11 cellular contexts compared by ENCODE assay signal in the genomic region with DNA sequence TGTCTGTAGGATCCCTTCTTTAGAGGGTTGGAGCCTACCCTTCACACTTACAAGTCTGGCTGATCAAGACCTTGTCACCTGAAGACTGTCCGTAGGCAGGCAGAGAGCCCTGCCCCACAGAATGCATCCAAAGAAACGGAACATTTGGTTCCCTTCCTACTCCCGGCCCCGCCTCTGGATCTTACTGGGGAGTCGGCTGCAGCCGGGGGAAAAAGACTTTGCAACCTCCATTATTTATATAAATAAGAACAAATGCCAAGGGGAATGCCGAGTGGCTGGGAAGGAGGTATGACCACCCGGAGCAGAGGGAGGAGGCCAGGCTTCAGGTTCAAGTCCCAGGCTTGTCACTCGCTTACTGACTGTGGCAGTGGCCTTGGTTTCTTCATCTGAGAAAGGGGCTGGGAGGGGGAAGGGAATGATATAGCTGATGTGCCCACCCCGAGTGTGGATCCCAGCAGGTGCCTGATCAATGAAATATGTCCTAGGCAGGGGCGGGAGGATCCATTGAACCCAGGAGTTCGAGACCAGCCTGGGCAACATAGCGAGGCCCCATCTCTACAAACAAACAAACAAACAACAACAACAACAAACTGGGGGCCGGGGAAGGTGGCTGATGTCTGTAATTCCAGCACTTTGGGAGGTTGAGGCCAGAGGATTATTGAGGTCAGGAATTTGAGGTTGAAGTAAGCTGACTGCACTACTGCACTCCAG. TPM values are rescaled to one million over a fixed set of nuclear protein-coding genes. Genes with fewer than 3 reads are reported as not detected.
DNase-seq lines count a peak whose midpoint lies in the region; ATAC-seq and TF ChIP-seq lines count a peak whose summit lies in the region.
"Had no signal": no experiment of that assay in that cellular context is flagged by ENCODE, and none has a peak within 500 bp of the region (broad histone marks: within the 10 kb centered on the region; RNA-seq: fewer than 3 reads in every experiment).

No MANE protein-coding gene starts in this region.

- TF ChIP-seq POLR2A in heart left ventricle (IDR thresholded peaks at IDR 0.05), result no peak
- peak in 1 of 4 donors; percentile 18 for TF ChIP-seq POLR2A in upper lobe of left lung (IDR thresholded peaks at IDR 0.05)

- H3K4me3 Mint-ChIP-seq in dendritic cell treated with granulocyte-macrophage colony-stimulating factor and Interleukin-4, amounts not matched to agents 40 ng/mL and 50 ng/mL, for 4 days, result no peak overlapping the region
- H3K4me3 Mint-ChIP-seq in naive thymus-derived CD4-positive, alpha-beta T cell, result peak overlapping the region; percentile 20 to 81 (median 68)
- H3K4me3 Mint-ChIP-seq: GM23338 had no signal

- H3K9me3 ChIP-seq in heart left ventricle (no peaks in the 10 kb centered on the region), upper lobe of left lung (no peaks in the 10 kb centered on the region)
- no peaks in the 10 kb centered on the region for H3K9me3 ChIP-seq in naive thymus-derived CD4-positive, alpha-beta T cell (ENCODE audit: control insufficient read depth in 2 of 3, low read length in 3 of 3)

- no peak overlapping the region for H3K4me3 ChIP-seq in heart left ventricle
- no peak overlapping the region for H3K4me3 ChIP-seq in naive thymus-derived CD4-positive, alpha-beta T cell (ENCODE audit: low read length)
- H3K4me3 ChIP-seq in upper lobe of left lung, result peak overlapping the region in 1 of 4 donors; percentile 2
- H3K4me3 ChIP-seq: GM23338 had no signal

- H3K27me3 ChIP-seq in heart left ventricle (no peaks in the 10 kb centered on the region), upper lobe of left lung (no peaks in the 10 kb centered on the region)
- H3K27me3 ChIP-seq in naive thymus-derived CD4-positive, alpha-beta T cell (ENCODE audit: control insufficient read depth in 2 of 2, insufficient read depth in 2 of 2, low read length in 2 of 2), result no peaks in the 10 kb centered on the region

- H3K36me3 Mint-ChIP-seq in dendritic cell treated with granulocyte-macrophage colony-stimulating factor and Interleukin-4, amounts not matched to agents 40 ng/mL and 50 ng/mL, for 4 days (ENCODE audit: low read depth), result no peaks in the 10 kb centered on the region
- H3K36me3 Mint-ChIP-seq in naive thymus-derived CD4-positive, alpha-beta T cell, result no peaks in the 10 kb centered on the region

- TF ChIP-seq CTCF in heart left ventricle (IDR thresholded peaks at IDR 0.05) (no peak), upper lobe of left lung (IDR thresholded peaks at IDR 0.05) (no peak)

- peaks cover 0 to 96% (median 60%) of the 10 kb centered on the region in 12 donors for H3K4me1 ChIP-seq in heart left ventricle
- H3K4me1 ChIP-seq in naive thymus-derived CD4-positive, alpha-beta T cell (ENCODE audit: control insufficient read depth in 2 of 2, insufficient read depth in 2 of 2, low read length in 2 of 2), result peaks cover 0 to 4% of the 10 kb centered on the region in 2 donors
- H3K4me1 ChIP-seq in upper lobe of left lung, result peaks cover 74 to 92% (median 89%) of the 10 kb centered on the region in 4 donors

- no peaks in the 10 kb centered on the region for H3K9me3 Mint-ChIP-seq in dendritic cell treated with granulocyte-macrophage colony-stimulating factor and Interleukin-4, amounts not matched to agents 40 ng/mL and 50 ng/mL, for 4 days
- peaks cover 0 to 1% (median 0%) of the 10 kb centered on the region in 11 donors for H3K9me3 Mint-ChIP-seq in naive thymus-derived CD4-positive, alpha-beta T cell
- H3K9me3 Mint-ChIP-seq: GM23338 had no signal

- CTCF ChIA-PET in naive thymus-derived CD4-positive, alpha-beta T cell (lab: Charles Lee), result interaction anchor here (1.0 kb wide), 1 partner anchor 13 kb away, joined by 3 read pairs; no protein-coding TSS in a partner anchor

- POLR2A ChIA-PET in naive thymus-derived CD4-positive, alpha-beta T cell (lab: Charles Lee), result no interaction called here

- peak in 1 of 5 donors; percentile 18 for DNase-seq in heart left ventricle
- DNase-seq in Right ventricle myocardium superior, result no peak
- DNase-seq in naive thymus-derived CD4-positive, alpha-beta T cell, result no peak
- DNase-seq in upper lobe of left lung, result peak in 1 of 2 donors; percentile 36
- DNase-seq in NCI-H2081 treated with DMSO at 0.1 percent for 48 hours (lab: John Stamatoyannopoulos, UW), result no peak
- DNase-seq in caudate nucleus (lab: John Stamatoyannopoulos, UW), result no peak
- DNase-seq in NCI-H2196 treated with DMSO at 0.1 percent for 48 hours (lab: John Stamatoyannopoulos, UW; ENCODE audit: unreplicated experiment), result no peak
- DNase-seq: NCI-H1694 treated with DMSO at 0.1 percent for 48 hours, SIG-M5 had no signal

- 79 to 89% (median 84%) methylated on average over 14 of the region's 14 CpGs for WGBS in heart left ventricle, 4 donors
- WGBS in upper lobe of left lung, 2 donors, result 61 to 78% methylated on average over 14 of the region's 14 CpGs

- intact Hi-C loops in heart left ventricle (cut with DNase I) (loop anchor here in 1 of 10 donors (5.0 kb wide), 1 partner anchor 36 kb away; no protein-coding TSS in a partner anchor), Right ventricle myocardium superior (cut with DNase I) (no loop called here)
- intact Hi-C loops in dendritic cell treated with granulocyte-macrophage colony-stimulating factor and Interleukin-4, amounts not matched to agents 40 ng/mL and 50 ng/mL, for 4 days (cut with micrococcal nuclease), result no loop called here
- intact Hi-C loops in naive thymus-derived CD4-positive, alpha-beta T cell (cut with micrococcal nuclease), result no loop called here

- peak overlapping the region in 11 of 12 donors; percentile 21 to 93 (median 64) for H3K27ac ChIP-seq in heart left ventricle
- no peak overlapping the region for H3K27ac ChIP-seq in naive thymus-derived CD4-positive, alpha-beta T cell (ENCODE audit: low read depth, low read length)
- peak overlapping the region; percentile 79 to 97 (median 85) for H3K27ac ChIP-seq in upper lobe of left lung
- no peak overlapping the region for H3K27ac ChIP-seq in caudate nucleus (ENCODE audit: low read depth, low read length)

- TF ChIP-seq EP300 in upper lobe of left lung (IDR thresholded peaks at IDR 0.05), result peak in 2 of 4 donors; percentile 47 to 62

- no peaks in the 10 kb centered on the region for H3K36me3 ChIP-seq in heart left ventricle
- no peaks in the 10 kb centered on the region for H3K36me3 ChIP-seq in naive thymus-derived CD4-positive, alpha-beta T cell (ENCODE audit: control insufficient read depth in 2 of 3, insufficient read depth in 3 of 3, low read length in 3 of 3)
- no peaks in the 10 kb centered on the region for H3K36me3 ChIP-seq in upper lobe of left lung

- peak overlapping the region; percentile 92 for H3K27ac Mint-ChIP-seq in dendritic cell treated with granulocyte-macrophage colony-stimulating factor and Interleukin-4, amounts not matched to agents 40 ng/mL and 50 ng/mL, for 4 days
- peak overlapping the region in 8 of 9 donors; percentile 0 to 92 (median 57) for H3K27ac Mint-ChIP-seq in naive thymus-derived CD4-positive, alpha-beta T cell
- H3K27ac Mint-ChIP-seq: GM23338 had no signal

- peaks cover 89% of the 10 kb centered on the region for H3K4me1 Mint-ChIP-seq in dendritic cell treated with granulocyte-macrophage colony-stimulating factor and Interleukin-4, amounts not matched to agents 40 ng/mL and 50 ng/mL, for 4 days (ENCODE audit: low read depth)
- peaks cover 19 to 52% (median 37%) of the 10 kb centered on the region in 7 donors for H3K4me1 Mint-ChIP-seq in naive thymus-derived CD4-positive, alpha-beta T cell

- H3K27me3 Mint-ChIP-seq in dendritic cell treated with granulocyte-macrophage colony-stimulating factor and Interleukin-4, amounts not matched to agents 40 ng/mL and 50 ng/mL, for 4 days, result no peaks in the 10 kb centered on the region
- H3K27me3 Mint-ChIP-seq in naive thymus-derived CD4-positive, alpha-beta T cell, result peaks cover 0 to 15% (median 6%) of the 10 kb centered on the region in 5 donors

- ATAC-seq in heart left ventricle (no peak), Right ventricle myocardium superior (ENCODE audit: poor library complexity) (no peak), upper lobe of left lung (ENCODE audit: low FRiP score in 2 of 2) (no peak)
- no peak for ATAC-seq in naive thymus-derived CD4-positive, alpha-beta T cell
- ATAC-seq: GM23338 had no signal

RNA-seq across cellular contexts. Expression of a gene that starts 48.7 kb away (rescaled TPM):
- total RNA-seq in heart left ventricle (10 to 100 TPM in 1 of 9 donors, 1 to 10 TPM in 8; 2.8 to 20.0 (median 5.8) TPM), Right ventricle myocardium superior (8.3 TPM), upper lobe of left lung (100 to 1,000 TPM in 1 of 6 donors, 10 to 100 TPM in 5; 14.3 to 111 (median 28.6) TPM)
- 1 to 10 TPM; 6.9 to 7.0 TPM for polyA plus RNA-seq in heart left ventricle
- total RNA-seq in naive thymus-derived CD4-positive, alpha-beta T cell, result 10 to 100 TPM in 1 of 5 experiments, 1 to 10 TPM in 4; 4.0 to 18.4 (median 8.4) TPM
- 1 to 10 TPM; 3.8 to 8.0 TPM for polyA plus RNA-seq in naive thymus-derived CD4-positive, alpha-beta T cell

Comparison
In these comparisons a context has a peak if more than half of its experiments do, and no peak if none do; other contexts are left out.
1. H3K27ac ChIP-seq: peak in heart left ventricle (11 of 12) and upper lobe of left lung (4 of 4); none in naive thymus-derived CD4-positive, alpha-beta T cell (single experiment) and caudate nucleus (single experiment).